Comparison of ENCODE assay signal across 29 cellular contexts in genomic region chr21:43820466-43820865, GRCh38.
"Had no signal": no experiment of that assay in that cellular context is flagged by ENCODE, and none has a peak within 500 bp of the region (broad histone marks: within the 10 kb centered on the region; RNA-seq: fewer than 3 reads in every experiment).

No MANE protein-coding gene starts in this region.

- H3K27me3 ChIP-seq: esophagus squamous epithelium, pancreas, suprapubic skin, transverse colon, upper lobe of right lung, uterus had no signal

- FAIRE-seq: endothelial cell of umbilical vein, pancreas, small intestine had no signal

- H3K36me3 ChIP-seq: esophagus squamous epithelium, lower lobe of right lung, pancreas, prostate gland, suprapubic skin, transverse colon, upper lobe of right lung, uterus had no signal

- H3K9me3 Mint-ChIP-seq: immature natural killer cell had no signal

- H3K4me3 Mint-ChIP-seq: immature natural killer cell; nephron; stimulated activated naive CD8-positive, alpha-beta T cell treated with anti-CD3 and anti-CD28 coated beads, Interleukin-15, amount 100 ng/mL, for 72 hours had no signal

- H3K4me1 ChIP-seq: pancreas, prostate gland, upper lobe of right lung, uterus had no signal

- H3K4me3 ChIP-seq: coronary artery, esophagus squamous epithelium, lower lobe of right lung, pancreas, prostate gland, suprapubic skin, transverse colon, upper lobe of right lung, uterus had no signal

- H3K27me3 Mint-ChIP-seq: stimulated activated naive CD8-positive, alpha-beta T cell treated with anti-CD3 and anti-CD28 coated beads, Interleukin-15, amount 100 ng/mL, for 72 hours had no signal

- H3K4me1 Mint-ChIP-seq: immature natural killer cell, nephron had no signal

- H3K27ac ChIP-seq: coronary artery, esophagus squamous epithelium, lower lobe of right lung, pancreas, prostate gland, suprapubic skin, transverse colon, upper lobe of right lung, uterus had no signal

- ATAC-seq: left ventricle myocardium superior; lower lobe of right lung; pancreas; right cardiac atrium; stimulated activated naive CD8-positive, alpha-beta T cell treated with anti-CD3 and anti-CD28 coated beads, Interleukin-15, amount 100 ng/mL, for 72 hours; upper lobe of right lung had no signal

- DNase-seq: dermis blood vessel endothelial cell; effector memory CD4-positive, alpha-beta T cell; erythroblast; esophagus squamous epithelium; foreskin melanocyte; glutamatergic neuron; hypothalamus; immature natural killer cell; islet precursor cell; left ventricle myocardium superior; occipital lobe; small intestine; stimulated activated CD4-positive, alpha-beta T cell treated with anti-CD3 and anti-CD28 coated beads, Interleukin-12 subunit alpha, Interleukin-12 subunit beta, amount 100 ng/mL, for 4 hours; stimulated activated CD4-positive, alpha-beta T cell treated with anti-CD3 and anti-CD28 coated beads, Interleukin-1b, Interleukin-23, amount 100 ng/mL, for 48 hours; stimulated activated CD4-positive, alpha-beta T cell treated with anti-CD3 and anti-CD28 coated beads, Interleukin-4, amount 100 ng/mL, for 1 hour; stimulated activated CD8-positive, alpha-beta memory T cell treated with anti-CD3 and anti-CD28 coated beads, Interleukin-4, amount 100 ng/mL, for 48 hours; stimulated activated naive CD4-positive, alpha-beta T cell; stimulated activated naive CD8-positive, alpha-beta T cell treated with anti-CD3 and anti-CD28 coated beads, Interleukin-15, amount 100 ng/mL, for 72 hours; transverse colon; upper lobe of right lung; uterus had no signal

- H3K9me3 ChIP-seq: lower lobe of right lung, pancreas, prostate gland, suprapubic skin, transverse colon, upper lobe of right lung had no signal

- H3K27ac Mint-ChIP-seq: immature natural killer cell; nephron; stimulated activated naive CD8-positive, alpha-beta T cell treated with anti-CD3 and anti-CD28 coated beads, Interleukin-15, amount 100 ng/mL, for 72 hours had no signal
